18 cellular contexts compared by ENCODE assay signal in the genomic region with DNA sequence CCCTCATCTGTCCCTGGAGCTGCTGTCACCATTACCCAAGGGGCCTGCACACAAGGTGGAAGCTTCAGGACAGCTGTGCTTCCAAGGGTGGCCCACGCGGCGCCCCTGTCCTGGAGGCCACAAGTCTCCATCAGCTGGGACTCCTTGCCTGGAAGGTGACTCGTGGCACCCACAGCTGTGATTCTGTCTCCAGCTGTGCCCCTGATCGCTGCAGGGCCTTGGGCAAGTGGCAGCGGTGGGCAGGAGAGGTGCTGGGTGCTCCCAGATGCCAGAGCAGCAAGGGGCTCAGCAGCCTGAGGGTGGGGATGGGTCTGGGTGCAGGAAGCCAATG. TPM values are rescaled to one million over a fixed set of nuclear protein-coding genes. Genes with fewer than 3 reads are reported as not detected.
A peak's percentile ranks its signal among the peaks of the same experiment; 100 is the strongest.
DNase-seq lines count a peak whose midpoint lies in the region; TF ChIP-seq lines count a peak whose summit lies in the region.
"Had no signal": no experiment of that assay in that cellular context is flagged by ENCODE, and none has a peak within 500 bp of the region (broad histone marks: within the 10 kb centered on the region; RNA-seq: fewer than 3 reads in every experiment).

No MANE protein-coding gene starts in this region.

- H2BK5ac ChIP-seq in H9 (ENCODE audit: insufficient read length, low read length), result no peak overlapping the region

- peaks cover 0 to 51% (median 9%) of the 10 kb centered on the region in 11 experiments; a peak in 9 of 22 replicates for H4K20me1 ChIP-seq in BLaER1 treated with 17β-estradiol and CSF1 and Interleukin-3, amounts not matched to agents 10 nM and 100 nM
- peaks cover 2% of the 10 kb centered on the region for H4K20me1 ChIP-seq in H9 (ENCODE audit: control insufficient read depth, insufficient read depth, insufficient read length)

- no peak overlapping the region for H3T11ph ChIP-seq in H9 (ENCODE audit: low read length)

- no peak overlapping the region for H2AFZ ChIP-seq in H9 (ENCODE audit: low read length)

- peaks cover 0 to 5% (median 3%) of the 10 kb centered on the region in 11 experiments; a peak in 7 of 22 replicates for H3K9me3 ChIP-seq in BLaER1 treated with 17β-estradiol and CSF1 and Interleukin-3, amounts not matched to agents 10 nM and 100 nM (replicated peaks in 1 of 11)
- H3K9me3 ChIP-seq in H9 (ENCODE audit: control insufficient read depth, low read depth, low read length) (peaks cover 33% of the 10 kb centered on the region), BE2C (no peaks in the 10 kb centered on the region)

- peak; percentile 17 for DNase-seq in activated CD8-positive, alpha-beta memory T cell treated with anti-CD3 and anti-CD28 coated beads, Interleukin-2, amount 50 U/mL, for 48 hours
- no peak for DNase-seq in activated CD8-positive, alpha-beta memory T cell treated with anti-CD3 and anti-CD28 coated beads, Interleukin-2, amount 50 U/mL, for 4 hours
- DNase-seq in H9 (peak; percentile 20), islet precursor cell (peak; percentile 42), UCSD-AML1 (lab: John Stamatoyannopoulos, UW; ENCODE audit: unreplicated experiment) (no peak), BE2C (no peak), amygdala (lab: John Stamatoyannopoulos, UW) (no peak)
- DNase-seq: 8988T; Calu3; CD4-positive, alpha-beta T cell; DMS79 treated with DMSO at 0.1 percent for 48 hours; GF-D8; HCEC 1CT; KG1 had no signal

- H3K23ac ChIP-seq in H9 (ENCODE audit: insufficient read length, low read depth, low read length), result no peak overlapping the region

- peak overlapping the region in 9 of 11 experiments; percentile 35 to 87 (median 72); a peak in 17 of 22 replicates for H3K4me2 ChIP-seq in BLaER1 treated with 17β-estradiol and CSF1 and Interleukin-3, amounts not matched to agents 10 nM and 100 nM
- no peak overlapping the region for H3K4me2 ChIP-seq in H9 (ENCODE audit: insufficient read depth, insufficient read length, low read length)

- H3K4me3 ChIP-seq in BLaER1 treated with 17β-estradiol and CSF1 and Interleukin-3, amounts not matched to agents 10 nM and 100 nM, result no peak overlapping the region
- no peak overlapping the region for H3K4me3 ChIP-seq in BE2C (ENCODE audit: low read depth, low read length)
- H3K4me3 ChIP-seq: GM12878 had no signal

- H3K4me3 Mint-ChIP-seq in H9, result no peak overlapping the region
- H3K4me3 Mint-ChIP-seq: CD4-positive, alpha-beta T cell had no signal

- H3K79me2 ChIP-seq in H9 (ENCODE audit: insufficient read depth, low read length), result no peaks in the 10 kb centered on the region

- no peak overlapping the region for H3K14ac ChIP-seq in H9 (ENCODE audit: insufficient read depth, low read length)

- no peak overlapping the region for H3K9ac ChIP-seq in BLaER1 treated with 17β-estradiol and CSF1 and Interleukin-3, amounts not matched to agents 10 nM and 100 nM
- H3K9ac ChIP-seq in H9 (ENCODE audit: extremely low read depth, insufficient read length, low read length), result no peak overlapping the region

- peaks cover 8 to 11% of the 10 kb centered on the region in 2 experiments; a peak in 3 of 4 replicates for H3K4me1 Mint-ChIP-seq in H9

- H4K8ac ChIP-seq in H9 (replicated peaks; ENCODE audit: insufficient read length, low read depth, low read length), result no peak overlapping the region

- no peaks in the 10 kb centered on the region for H3K79me1 ChIP-seq in H9 (ENCODE audit: insufficient read depth, low read depth, low read length, poor library complexity, severe bottlenecking)

- no peak overlapping the region for H4K5ac ChIP-seq in H9 (ENCODE audit: insufficient read length, low read depth, low read length)

- H3K4me1 ChIP-seq in BLaER1 treated with 17β-estradiol and CSF1 and Interleukin-3, amounts not matched to agents 10 nM and 100 nM, result peaks cover 24 to 72% (median 70%) of the 10 kb centered on the region in 10 experiments; a peak in 19 of 20 replicates
- H3K4me1 ChIP-seq in H9 (ENCODE audit: insufficient read depth, low read length) (no peaks in the 10 kb centered on the region), BE2C (peaks cover 5% of the 10 kb centered on the region)

- no peak overlapping the region for H3K27ac Mint-ChIP-seq in H9
- H3K27ac Mint-ChIP-seq: CD4-positive, alpha-beta T cell had no signal

- no peak overlapping the region for H3K4ac ChIP-seq in H9 (ENCODE audit: low read depth, low read length)

- H3K56ac ChIP-seq in H9 (ENCODE audit: insufficient read length, low read depth, low read length), result no peak overlapping the region

- peaks cover 20 to 100% (median 68%) of the 10 kb centered on the region in 11 experiments for H3K27me3 ChIP-seq in BLaER1 treated with 17β-estradiol and CSF1 and Interleukin-3, amounts not matched to agents 10 nM and 100 nM
- H3K27me3 ChIP-seq in H9 (ENCODE audit: insufficient read depth, low read length) (peaks cover 10% of the 10 kb centered on the region), BE2C (peaks cover 4% of the 10 kb centered on the region)

- H2BK12ac ChIP-seq in H9 (ENCODE audit: insufficient read length, low read depth, low read length), result no peak overlapping the region

- no peak overlapping the region for H2BK20ac ChIP-seq in H9 (ENCODE audit: low read depth, low read length, poor library complexity, severe bottlenecking)

- no peaks in the 10 kb centered on the region for H3K36me3 ChIP-seq in BLaER1 treated with 17β-estradiol and CSF1 and Interleukin-3, amounts not matched to agents 10 nM and 100 nM
- no peaks in the 10 kb centered on the region for H3K36me3 ChIP-seq in BE2C

- no peak overlapping the region for H2AK5ac ChIP-seq in H9 (ENCODE audit: insufficient read length, low read length)

- no CpG with 5 or more reads among the region's 6 CpGs for WGBS in H9 (ENCODE audit: extremely low coverage, insufficient read length, low lambda C conversion rate)

- no peak overlapping the region for H4K91ac ChIP-seq in H9 (ENCODE audit: insufficient read length, low read depth, low read length)

- no peak overlapping the region for H3K27ac ChIP-seq in BLaER1 treated with 17β-estradiol and CSF1 and Interleukin-3, amounts not matched to agents 10 nM and 100 nM
- no peak overlapping the region for H3K27ac ChIP-seq in H9 (ENCODE audit: insufficient read length, low read depth, low read length)
- H3K27ac ChIP-seq: C4-2B had no signal

- no peak overlapping the region for H2BK15ac ChIP-seq in H9 (ENCODE audit: low read depth, low read length)

- peaks cover 41% of the 10 kb centered on the region for H3K27me3 Mint-ChIP-seq in H9 (ENCODE audit: low read depth)

- H2BK120ac ChIP-seq in H9 (ENCODE audit: low read depth, low read length, poor library complexity, severe bottlenecking), result no peak overlapping the region

- H3K23me2 ChIP-seq in H9 (ENCODE audit: insufficient read length, low read depth, low read length, poor library complexity, severe bottlenecking), result peaks cover 2% of the 10 kb centered on the region

- H3K9me3 Mint-ChIP-seq in H9, result peaks cover 44 to 77% of the 10 kb centered on the region in 2 experiments
- H3K9me3 Mint-ChIP-seq: CD4-positive, alpha-beta T cell had no signal

- no peak overlapping the region for H3K18ac ChIP-seq in H9 (ENCODE audit: insufficient read length, low read depth, low read length)

- TF ChIP-seq CTCF in H9 (conservative IDR thresholded peaks at IDR 0.05) (no peak), BE2C (IDR thresholded peaks at IDR 0.05; ENCODE audit: low read depth, low read length) (no peak)

- H3K36me3 Mint-ChIP-seq in H9 (ENCODE audit: insufficient read depth in 1 of 3, low read depth in 3 of 3), result peaks cover 0 to 14% (median 2%) of the 10 kb centered on the region in 3 experiments; a peak in 4 of 7 replicates

RNA-seq across cellular contexts. Expression of gene DUSP9, which starts 9.0 kb away (rescaled TPM):
- total RNA-seq in H9 (2021), result 2.3 and 2.4 TPM in 2 replicates
- polyA plus RNA-seq in BE2C (2012; ENCODE audit: insufficient read depth, insufficient read length, low read depth), result 1.4 TPM
- total RNA-seq: CD4-positive, alpha-beta T cell had no signal
- polyA plus RNA-seq: AG04450, GM12878 had no signal

RNA-seq across cellular contexts. Expression of gene PNCK, which starts 35.6 kb away (rescaled TPM):
- total RNA-seq in H9 (2021), result 26.2 and 26.8 TPM in 2 replicates
- polyA plus RNA-seq in BE2C (2012; ENCODE audit: insufficient read depth, insufficient read length, low read depth), result 7.7 TPM
- polyA plus RNA-seq: AG04450 had no signal

RNA-seq across cellular contexts. Expression of gene CCNQ, which starts 39.1 kb away (rescaled TPM):
- 16.1 and 18.4 TPM in 2 replicates for total RNA-seq in H9 (2021)
- polyA plus RNA-seq in BE2C (2012; ENCODE audit: insufficient read depth, insufficient read length, low read depth), result 46.3 TPM

RNA-seq across cellular contexts. Expression of gene SLC6A8, which starts 49.7 kb away (rescaled TPM):
- total RNA-seq in H9 (2021), result 229 and 231 TPM in 2 replicates
- 125 TPM for polyA plus RNA-seq in BE2C (2012; ENCODE audit: insufficient read depth, insufficient read length, low read depth)

Comparison
In these comparisons a context has a peak if more than half of its experiments do, and no peak if none do; other contexts are left out.
1. DNase-seq: peak in activated CD8-positive, alpha-beta memory T cell treated with anti-CD3 and anti-CD28 coated beads, Interleukin-2, amount 50 U/mL, for 48 hours (single experiment), H9 (single experiment) and islet precursor cell (single experiment); none in activated CD8-positive, alpha-beta memory T cell treated with anti-CD3 and anti-CD28 coated beads, Interleukin-2, amount 50 U/mL, for 4 hours (single experiment), UCSD-AML1 (single experiment), BE2C (single experiment) and amygdala (0 of 56).